Comparison of ENCODE assay signal across 8 cellular contexts in the genomic region with DNA sequence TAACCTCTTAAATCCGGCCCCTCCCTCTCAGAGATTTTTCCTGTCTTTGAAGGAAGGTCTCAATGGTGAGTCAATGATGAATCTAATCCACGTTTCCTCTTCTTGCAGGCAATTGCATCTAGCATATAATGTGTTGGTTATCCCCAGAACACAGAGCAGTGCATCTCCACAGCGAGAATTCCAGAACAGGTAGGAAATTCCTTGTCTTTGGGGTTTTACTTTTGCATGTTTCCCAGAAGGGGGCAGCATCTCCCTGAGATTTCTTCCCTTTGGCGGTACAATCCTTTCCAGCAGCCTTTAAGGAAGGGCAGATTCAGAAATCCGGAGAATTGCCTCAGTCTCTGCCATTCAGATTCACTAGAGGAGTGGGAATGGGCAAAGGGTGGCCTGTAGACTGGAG.
A peak's percentile ranks its signal among the peaks of the same experiment; 100 is the strongest.
DNase-seq lines count a peak whose midpoint lies in the region; ATAC-seq and TF ChIP-seq lines count a peak whose summit lies in the region.

No MANE protein-coding gene starts in this region.

- peaks cover 20 to 48% of the 10 kb centered on the region in 2 experiments for H3K4me1 ChIP-seq in HCT116 (ENCODE audit: control insufficient read depth in 1 of 2, insufficient read depth in 2 of 2, low read length in 2 of 2)
- peaks cover 53% of the 10 kb centered on the region for H3K4me1 ChIP-seq in SJSA1 (replicated peaks)
- no peaks in the 10 kb centered on the region for H3K4me1 ChIP-seq in gastroesophageal sphincter

- H2AFZ ChIP-seq in HCT116 (ENCODE audit: low read depth, low read length, poor library complexity, severe bottlenecking), result no peak overlapping the region

- no peak for TF ChIP-seq POLR2A in HCT116 (IDR thresholded peaks at IDR 0.05; ENCODE audit: borderline replicate concordance, extremely low read depth, insufficient read depth, insufficient read length)
- TF ChIP-seq POLR2A in gastroesophageal sphincter (IDR thresholded peaks at IDR 0.05), result no peak

- intact Hi-C loops in HCT116 (cut with micrococcal nuclease), result loop anchor here (1.0 to 10.0 kb wide), 4 partner anchors 271 to 933 kb away; no protein-coding TSS in a partner anchor

- H3K27me3 Mint-ChIP-seq in activated CD4-positive, alpha-beta memory T cell treated with anti-CD3 and anti-CD28 coated beads, Interleukin-2, amount 10 ng/mL, durations not matched to agents 7 days and 5 days, result no peaks in the 10 kb centered on the region

- no peaks in the 10 kb centered on the region for H3K9me2 ChIP-seq in HCT116 (ENCODE audit: insufficient read depth)

- RAD21 ChIA-PET in HCT116 (lab: Charles Lee; ENCODE audit: low non-redundant PET in 1 of 2, low total read pairs in 2 of 2, uncharacterized antibody in 2 of 2, unreplicated experiment in 2 of 2), result no interaction called here

- no peaks in the 10 kb centered on the region for H3K4me1 Mint-ChIP-seq in activated CD4-positive, alpha-beta memory T cell treated with anti-CD3 and anti-CD28 coated beads, Interleukin-2, amount 10 ng/mL, durations not matched to agents 7 days and 5 days

- H3K4me3 ChIP-seq in AG10803 (ENCODE audit: low read length) (no peak overlapping the region), HCT116 (replicated peaks in 1 of 2; ENCODE audit: low read depth in 1 of 2, low read length in 2 of 2) (no peak overlapping the region), SJSA1 (no peak overlapping the region), gastroesophageal sphincter (no peak overlapping the region), retinal pigment epithelial cell (ENCODE audit: low read length) (no peak overlapping the region)

- peak; percentile 36 for ATAC-seq in HCT116
- no peak for ATAC-seq in gastroesophageal sphincter
- no peak for ATAC-seq in HG02973 (IDR thresholded peaks at IDR 0.05; ENCODE audit: unreplicated experiment)

- POLR2A ChIA-PET in HCT116 (lab: Charles Lee), result no interaction called here
- POLR2A ChIA-PET in activated CD4-positive, alpha-beta memory T cell treated with anti-CD3 and anti-CD28 coated beads, Interleukin-2, amount 10 ng/mL, durations not matched to agents 7 days and 5 days (lab: Charles Lee), result no interaction called here

- no peak overlapping the region for H3K9ac ChIP-seq in HCT116 (ENCODE audit: low read length)

- H4K20me1 ChIP-seq in HCT116 (ENCODE audit: insufficient read depth), result no peaks in the 10 kb centered on the region

- H3K79me2 ChIP-seq in HCT116 (ENCODE audit: insufficient read depth, low read length), result no peaks in the 10 kb centered on the region

- TF ChIP-seq CTCF in AG10803 (conservative IDR thresholded peaks at IDR 0.05; ENCODE audit: low read length), result peak; percentile 91
- peak; percentile 51 to 75 (median 67); a peak in 5 of 6 replicates for TF ChIP-seq CTCF in HCT116 (IDR thresholded peaks at IDR 0.05 in 2 of 3, conservative IDR thresholded peaks at IDR 0.05 in 1 of 3; ENCODE audit: borderline replicate concordance in 1 of 3, insufficient read depth in 1 of 3, low read depth in 2 of 3, low read length in 2 of 3)
- peak; percentile 15 to 62 (median 30) for TF ChIP-seq CTCF in gastroesophageal sphincter (IDR thresholded peaks at IDR 0.05)
- TF ChIP-seq CTCF in retinal pigment epithelial cell (conservative IDR thresholded peaks at IDR 0.05; ENCODE audit: low read depth, low read length), result peak; percentile 62

- H3K27ac ChIP-seq in HCT116 (ENCODE audit: low read depth, low read length) (no peak overlapping the region), SJSA1 (peak overlapping the region; percentile 36), gastroesophageal sphincter (no peak overlapping the region)

- WGBS in gastroesophageal sphincter (ENCODE audit: low coverage in 1 of 2), 2 donors, result 0 to 12% methylated on average over 2 to 5 of the region's 5 CpGs

- no peak overlapping the region for H3K4me3 Mint-ChIP-seq in activated CD4-positive, alpha-beta memory T cell treated with anti-CD3 and anti-CD28 coated beads, Interleukin-2, amount 10 ng/mL, durations not matched to agents 7 days and 5 days

- TF ChIP-seq EP300 in gastroesophageal sphincter (IDR thresholded peaks at IDR 0.05), result no peak

- peaks cover 0 to 2% of the 10 kb centered on the region in 2 experiments; a peak in 1 of 4 replicates for H3K36me3 ChIP-seq in HCT116 (ENCODE audit: control insufficient read depth in 1 of 2, insufficient read depth in 2 of 2, low read length in 2 of 2)
- no peaks in the 10 kb centered on the region for H3K36me3 ChIP-seq in SJSA1
- H3K36me3 ChIP-seq in gastroesophageal sphincter, result no peaks in the 10 kb centered on the region

- CTCF ChIA-PET in HCT116 (lab: Charles Lee), result interaction anchor here (1.0 kb wide), 1 partner anchor 817 kb away, joined by 3 read pairs; no protein-coding TSS in a partner anchor
- CTCF ChIA-PET in activated CD4-positive, alpha-beta memory T cell treated with anti-CD3 and anti-CD28 coated beads, Interleukin-2, amount 10 ng/mL, durations not matched to agents 7 days and 5 days (lab: Charles Lee), result no interaction called here

- no peak overlapping the region for H3K4me2 ChIP-seq in HCT116 (ENCODE audit: low read length)

- H3K9me3 ChIP-seq in HCT116 (ENCODE audit: control insufficient read depth in 1 of 2, insufficient read depth in 1 of 2, low read depth in 1 of 2, low read length in 2 of 2) (no peaks in the 10 kb centered on the region), SJSA1 (replicated peaks) (0 out of 2 replicates have a peak, but pooled peaks cover 3% of the 10 kb centered on the region), gastroesophageal sphincter (no peaks in the 10 kb centered on the region)

- H3K9me3 Mint-ChIP-seq in activated CD4-positive, alpha-beta memory T cell treated with anti-CD3 and anti-CD28 coated beads, Interleukin-2, amount 10 ng/mL, durations not matched to agents 7 days and 5 days, result no peaks in the 10 kb centered on the region

- no TSS peak for BruUV-seq in HCT116 (replicated peaks; lab: Mats Ljungman, UMichigan)

- TF ChIP-seq RAD21 in HCT116 (IDR thresholded peaks at IDR 0.05; ENCODE audit: low read depth), result peak; percentile 80

- H3K27me3 ChIP-seq in HCT116 (ENCODE audit: insufficient read depth, low read length) (no peaks in the 10 kb centered on the region), SJSA1 (replicated peaks) (no peaks in the 10 kb centered on the region), gastroesophageal sphincter (peaks cover 19% of the 10 kb centered on the region)

- no peaks in the 10 kb centered on the region for H3K36me3 Mint-ChIP-seq in activated CD4-positive, alpha-beta memory T cell treated with anti-CD3 and anti-CD28 coated beads, Interleukin-2, amount 10 ng/mL, durations not matched to agents 7 days and 5 days (ENCODE audit: low read depth)

- peak; percentile 76 for DNase-seq in AG10803 (ENCODE audit: low read depth)
- DNase-seq in HCT116 (ENCODE audit: low read depth, low spot score), result peak; percentile 23
- peak; percentile 48 to 59 for DNase-seq in SJSA1 (ENCODE audit: low read depth in 1 of 2, low spot score in 2 of 2)
- no peak for DNase-seq in retinal pigment epithelial cell (ENCODE audit: low read depth)
- no peak for DNase-seq in activated CD4-positive, alpha-beta memory T cell treated with anti-CD3 and anti-CD28 coated beads, Interleukin-2, amount 10 ng/mL, durations not matched to agents 7 days and 5 days
- DNase-seq in activated CD4-positive, CD25-positive, alpha-beta regulatory T cell (lab: John Stamatoyannopoulos, UW), result no peak

- H3K27ac Mint-ChIP-seq in activated CD4-positive, alpha-beta memory T cell treated with anti-CD3 and anti-CD28 coated beads, Interleukin-2, amount 10 ng/mL, durations not matched to agents 7 days and 5 days, result no peak overlapping the region

TF ChIP-seq in HCT116, 20 proteins besides CTCF, POLR2A, EP300 and RAD21:
- no peak for TF ChIP-seq ZFX (IDR thresholded peaks at IDR 0.05)
- TF ChIP-seq, protein P1, sequence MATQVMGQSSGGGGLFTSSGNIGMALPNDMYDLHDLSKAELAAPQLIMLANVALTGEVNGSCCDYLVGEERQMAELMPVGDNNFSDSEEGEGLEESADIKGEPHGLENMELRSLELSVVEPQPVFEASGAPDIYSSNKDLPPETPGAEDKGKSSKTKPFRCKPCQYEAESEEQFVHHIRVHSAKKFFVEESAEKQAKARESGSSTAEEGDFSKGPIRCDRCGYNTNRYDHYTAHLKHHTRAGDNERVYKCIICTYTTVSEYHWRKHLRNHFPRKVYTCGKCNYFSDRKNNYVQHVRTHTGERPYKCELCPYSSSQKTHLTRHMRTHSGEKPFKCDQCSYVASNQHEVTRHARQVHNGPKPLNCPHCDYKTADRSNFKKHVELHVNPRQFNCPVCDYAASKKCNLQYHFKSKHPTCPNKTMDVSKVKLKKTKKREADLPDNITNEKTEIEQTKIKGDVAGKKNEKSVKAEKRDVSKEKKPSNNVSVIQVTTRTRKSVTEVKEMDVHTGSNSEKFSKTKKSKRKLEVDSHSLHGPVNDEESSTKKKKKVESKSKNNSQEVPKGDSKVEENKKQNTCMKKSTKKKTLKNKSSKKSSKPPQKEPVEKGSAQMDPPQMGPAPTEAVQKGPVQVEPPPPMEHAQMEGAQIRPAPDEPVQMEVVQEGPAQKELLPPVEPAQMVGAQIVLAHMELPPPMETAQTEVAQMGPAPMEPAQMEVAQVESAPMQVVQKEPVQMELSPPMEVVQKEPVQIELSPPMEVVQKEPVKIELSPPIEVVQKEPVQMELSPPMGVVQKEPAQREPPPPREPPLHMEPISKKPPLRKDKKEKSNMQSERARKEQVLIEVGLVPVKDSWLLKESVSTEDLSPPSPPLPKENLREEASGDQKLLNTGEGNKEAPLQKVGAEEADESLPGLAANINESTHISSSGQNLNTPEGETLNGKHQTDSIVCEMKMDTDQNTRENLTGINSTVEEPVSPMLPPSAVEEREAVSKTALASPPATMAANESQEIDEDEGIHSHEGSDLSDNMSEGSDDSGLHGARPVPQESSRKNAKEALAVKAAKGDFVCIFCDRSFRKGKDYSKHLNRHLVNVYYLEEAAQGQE (IDR thresholded peaks at IDR 0.05; ENCODE audit: low read depth), result no peak
- no peak for TF ChIP-seq FOSL1 (IDR thresholded peaks at IDR 0.05; ENCODE audit: low read depth)
- TF ChIP-seq YY1 (IDR thresholded peaks at IDR 0.05; ENCODE audit: extremely low read depth, insufficient replicate concordance, low read depth, low read length), result no peak
- no peak for TF ChIP-seq ZNF274 (IDR thresholded peaks at IDR 0.05; ENCODE audit: low read depth, low read length)
- TF ChIP-seq EGR1 (IDR thresholded peaks at IDR 0.05; ENCODE audit: low read depth), result no peak

Comparison
In these comparisons a context has a peak if more than half of its experiments do, and no peak if none do; other contexts are left out.
1. DNase-seq: peak in AG10803 (single experiment), HCT116 (single experiment) and SJSA1 (2 of 2); none in retinal pigment epithelial cell (single experiment), activated CD4-positive, alpha-beta memory T cell treated with anti-CD3 and anti-CD28 coated beads, Interleukin-2, amount 10 ng/mL, durations not matched to agents 7 days and 5 days (single experiment) and activated CD4-positive, CD25-positive, alpha-beta regulatory T cell (0 of 4).
2. CTCF ChIP-seq: peak in every context shown above with its lines; median percentile 91 in AG10803; 67 in HCT116; 62 in retinal pigment epithelial cell; 30 in gastroesophageal sphincter.